Comparison of ENCODE assay signal across 8 cellular contexts in genomic region chr5:131633830-131634229, GRCh38. TPM values are rescaled to one million over a fixed set of nuclear protein-coding genes. Genes with fewer than 3 reads are reported as not detected.
DNase-seq lines count a peak whose midpoint lies in the region; ATAC-seq, FAIRE-seq and TF ChIP-seq lines count a peak whose summit lies in the region.

No MANE protein-coding gene starts in this region.

- no peak overlapping the region for H3K27ac ChIP-seq in H9 (ENCODE audit: insufficient read length, low read depth, low read length)
- peak overlapping the region in 12 of 21 experiments; percentile 96 to 100 (median 99) for H3K27ac ChIP-seq in skin epidermis
- no peak overlapping the region for H3K27ac ChIP-seq in pancreas

- WGBS in H9 (ENCODE audit: extremely low coverage, insufficient read length, low lambda C conversion rate), result no CpG with 5 or more reads among the region's 5 CpGs
- WGBS in pancreas, 2 donors, result 35 to 39% methylated on average over 5 of the region's 5 CpGs

- H3K4me3 ChIP-seq in fibroblast of the aortic adventitia (ENCODE audit: low read depth, low read length) (peak overlapping the region; percentile 99), skin epidermis (peak overlapping the region; percentile 67 to 94 (median 80)), pancreas (peak overlapping the region in 2 of 4 donors; percentile 63 to 67)

- H2AK5ac ChIP-seq in H9 (ENCODE audit: insufficient read length, low read length), result no peak overlapping the region

- H3K27me3 Mint-ChIP-seq in H9 (ENCODE audit: low read depth) (no peaks in the 10 kb centered on the region), T-cell (no peaks in the 10 kb centered on the region)

- H3K23me2 ChIP-seq in H9 (ENCODE audit: insufficient read length, low read depth, low read length, poor library complexity, severe bottlenecking), result peaks cover 3% of the 10 kb centered on the region

- H3K27me3 ChIP-seq in H9 (ENCODE audit: insufficient read depth, low read length) (no peaks in the 10 kb centered on the region), pancreas (no peaks in the 10 kb centered on the region)

- no peak for TF ChIP-seq CTCF in H9 (conservative IDR thresholded peaks at IDR 0.05)
- TF ChIP-seq CTCF in fibroblast of the aortic adventitia (IDR thresholded peaks at IDR 0.05; ENCODE audit: insufficient read depth, low read length), result no peak
- TF ChIP-seq CTCF in pancreas (IDR thresholded peaks at IDR 0.05), result no peak

- no peak overlapping the region for H3K56ac ChIP-seq in H9 (ENCODE audit: insufficient read length, low read depth, low read length)

- H3K14ac ChIP-seq in H9 (ENCODE audit: insufficient read depth, low read length), result no peak overlapping the region

- no peak overlapping the region for H2BK12ac ChIP-seq in H9 (ENCODE audit: insufficient read length, low read depth, low read length)

- H3K9ac ChIP-seq in H9 (ENCODE audit: extremely low read depth, insufficient read length, low read length), result peak overlapping the region; percentile 76

- H4K20me1 ChIP-seq in H9 (ENCODE audit: control insufficient read depth, insufficient read depth, insufficient read length), result no peaks in the 10 kb centered on the region

- POLR2A ChIA-PET in T-cell (lab: Charles Lee), result interaction anchor here in 1 of 2 donors (1.0 kb wide), 1 partner anchor 44 kb away, joined by 3 read pairs; no protein-coding TSS in a partner anchor

- H3K4me1 Mint-ChIP-seq in H9 (peaks cover 13 to 20% of the 10 kb centered on the region in 2 experiments), T-cell (peaks cover 21 to 34% (median 22%) of the 10 kb centered on the region in 3 donors)

- H2BK120ac ChIP-seq in H9 (ENCODE audit: low read depth, low read length, poor library complexity, severe bottlenecking), result no peak overlapping the region

- H3K9me3 ChIP-seq in H9 (ENCODE audit: control insufficient read depth, low read depth, low read length) (no peaks in the 10 kb centered on the region), pancreas (no peaks in the 10 kb centered on the region)

- no peaks in the 10 kb centered on the region for H3K79me1 ChIP-seq in H9 (ENCODE audit: insufficient read depth, low read depth, low read length, poor library complexity, severe bottlenecking)

- no peak overlapping the region for H2AFZ ChIP-seq in H9 (ENCODE audit: low read length)

- no peak overlapping the region for H2BK15ac ChIP-seq in H9 (ENCODE audit: low read depth, low read length)

- H3K18ac ChIP-seq in H9 (ENCODE audit: insufficient read length, low read depth, low read length), result no peak overlapping the region

- H3K4ac ChIP-seq in H9 (ENCODE audit: low read depth, low read length), result no peak overlapping the region

- CTCF ChIA-PET in T-cell (lab: Charles Lee), result interaction anchor here in 1 of 2 donors (2.0 kb wide), 1 partner anchor 45 kb away, joined by 7 read pairs; no protein-coding TSS in a partner anchor

- no peak overlapping the region for H3K23ac ChIP-seq in H9 (ENCODE audit: insufficient read length, low read depth, low read length)

- H4K8ac ChIP-seq in H9 (replicated peaks; ENCODE audit: insufficient read length, low read depth, low read length), result no peak overlapping the region

- no peak overlapping the region for H4K91ac ChIP-seq in H9 (ENCODE audit: insufficient read length, low read depth, low read length)

- no peak overlapping the region for H2BK5ac ChIP-seq in H9 (ENCODE audit: insufficient read length, low read length)

- no peak overlapping the region for H4K5ac ChIP-seq in H9 (ENCODE audit: insufficient read length, low read depth, low read length)

- H3K36me3 ChIP-seq in pancreas, result no peaks in the 10 kb centered on the region

- peak overlapping the region; percentile 90 to 93 for H3K4me3 Mint-ChIP-seq in H9
- H3K4me3 Mint-ChIP-seq in T-cell, result peak overlapping the region in 2 of 3 donors; percentile 98 to 99

- peak overlapping the region; percentile 42 for H3K4me2 ChIP-seq in H9 (ENCODE audit: insufficient read depth, insufficient read length, low read length)

- H3K27ac Mint-ChIP-seq in H9 (peak overlapping the region in 2 of 3 experiments; percentile 21 to 83; a peak in 3 of 7 replicates), T-cell (peak overlapping the region; percentile 73 to 99)

- no peak overlapping the region for H2BK20ac ChIP-seq in H9 (ENCODE audit: low read depth, low read length, poor library complexity, severe bottlenecking)

- H3T11ph ChIP-seq in H9 (ENCODE audit: low read length), result no peak overlapping the region

- H3K36me3 Mint-ChIP-seq in H9 (ENCODE audit: insufficient read depth in 1 of 3, low read depth in 3 of 3), result no peaks in the 10 kb centered on the region
- H3K36me3 Mint-ChIP-seq in T-cell, result peaks cover 4% of the 10 kb centered on the region

- H3K4me1 ChIP-seq in H9 (ENCODE audit: insufficient read depth, low read length), result 0 out of 2 replicates have a peak, but pooled peaks cover 2% of the 10 kb centered on the region
- H3K4me1 ChIP-seq in pancreas, result peaks cover 0 to 21% (median 19%) of the 10 kb centered on the region in 3 donors

- FAIRE-seq in pancreas (lab: Jason Lieb, UNC), result no peak

- peaks cover 19% of the 10 kb centered on the region; the same call in 1 of the 2 replicates for H3K79me2 ChIP-seq in H9 (ENCODE audit: insufficient read depth, low read length)

- DNase-seq in H9 (no peak), T-cell (no peak), fibroblast of the aortic adventitia (ENCODE audit: low read depth) (no peak), NCI-H748 treated with DMSO at 0.1 percent for 48 hours (lab: John Stamatoyannopoulos, UW) (no peak), foreskin melanocyte (no peak), iPS-NIHi11 (ENCODE audit: low spot score) (no peak), pancreas (no peak)

- ATAC-seq in T-cell (replicated peaks in 1 of 4), result no peak
- no peak for ATAC-seq in pancreas

- no peaks in the 10 kb centered on the region for H3K9me3 Mint-ChIP-seq in H9
- no peaks in the 10 kb centered on the region for H3K9me3 Mint-ChIP-seq in T-cell

- intact Hi-C loops in pancreas (cut with DNase I), result no loop called here

RNA-seq across cellular contexts. Expression of gene RAPGEF6, which starts 1.2 kb away (rescaled TPM):
- total RNA-seq in H9 (2021) (19.7 and 23.2 TPM in 2 replicates), T-cell (100 to 1,000 TPM in 1 of 5 donors, 10 to 100 TPM in 4; 82.9 to 122 (median 87.7) TPM), fibroblast of the aortic adventitia (ENCODE audit: low replicate concordance) (17.5 and 47.0 TPM in 2 replicates), pancreas (10 to 100 TPM in 1 of 6 donors, 1 to 10 TPM in 5; 5.3 to 13.2 (median 7.2) TPM)
- polyA plus RNA-seq in pancreas, result 1 to 10 TPM; 1.7 to 2.7 TPM

Comparison
In these comparisons a context has a peak if more than half of its experiments do, and no peak if none do; other contexts are left out.
1. H3K27ac ChIP-seq: peak in skin epidermis (12 of 21); none in H9 (single experiment) and pancreas (0 of 4).